1 cellular context compared by ENCODE assay signal in the genomic region with DNA sequence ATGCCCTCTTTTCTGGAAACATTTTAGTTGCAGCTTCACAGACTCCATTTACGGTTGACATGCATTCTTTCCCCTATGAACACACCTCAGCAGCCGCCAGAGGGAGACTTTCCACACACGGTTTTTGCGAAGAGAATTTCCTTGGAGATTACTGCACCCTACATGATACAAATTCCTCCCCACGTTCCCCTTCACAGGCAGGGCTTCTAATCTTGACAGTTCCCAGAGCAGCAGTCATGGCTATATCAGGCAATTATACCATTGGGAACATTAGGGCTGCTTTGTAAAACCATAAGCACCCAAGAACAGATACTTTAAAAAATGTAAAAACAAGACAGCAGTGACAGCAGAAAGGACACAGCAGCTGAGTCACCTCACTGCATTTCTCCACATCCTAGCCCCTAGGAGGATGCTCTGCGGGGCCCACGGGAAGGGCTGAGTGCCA.
TF ChIP-seq lines count a peak whose summit lies in the region.

No MANE protein-coding gene starts in this region.

TF ChIP-seq in GM23338, 12 proteins besides CTCF, POLR2A, EP300 and RAD21 (continued from another document):
- TF ChIP-seq, protein P1, sequence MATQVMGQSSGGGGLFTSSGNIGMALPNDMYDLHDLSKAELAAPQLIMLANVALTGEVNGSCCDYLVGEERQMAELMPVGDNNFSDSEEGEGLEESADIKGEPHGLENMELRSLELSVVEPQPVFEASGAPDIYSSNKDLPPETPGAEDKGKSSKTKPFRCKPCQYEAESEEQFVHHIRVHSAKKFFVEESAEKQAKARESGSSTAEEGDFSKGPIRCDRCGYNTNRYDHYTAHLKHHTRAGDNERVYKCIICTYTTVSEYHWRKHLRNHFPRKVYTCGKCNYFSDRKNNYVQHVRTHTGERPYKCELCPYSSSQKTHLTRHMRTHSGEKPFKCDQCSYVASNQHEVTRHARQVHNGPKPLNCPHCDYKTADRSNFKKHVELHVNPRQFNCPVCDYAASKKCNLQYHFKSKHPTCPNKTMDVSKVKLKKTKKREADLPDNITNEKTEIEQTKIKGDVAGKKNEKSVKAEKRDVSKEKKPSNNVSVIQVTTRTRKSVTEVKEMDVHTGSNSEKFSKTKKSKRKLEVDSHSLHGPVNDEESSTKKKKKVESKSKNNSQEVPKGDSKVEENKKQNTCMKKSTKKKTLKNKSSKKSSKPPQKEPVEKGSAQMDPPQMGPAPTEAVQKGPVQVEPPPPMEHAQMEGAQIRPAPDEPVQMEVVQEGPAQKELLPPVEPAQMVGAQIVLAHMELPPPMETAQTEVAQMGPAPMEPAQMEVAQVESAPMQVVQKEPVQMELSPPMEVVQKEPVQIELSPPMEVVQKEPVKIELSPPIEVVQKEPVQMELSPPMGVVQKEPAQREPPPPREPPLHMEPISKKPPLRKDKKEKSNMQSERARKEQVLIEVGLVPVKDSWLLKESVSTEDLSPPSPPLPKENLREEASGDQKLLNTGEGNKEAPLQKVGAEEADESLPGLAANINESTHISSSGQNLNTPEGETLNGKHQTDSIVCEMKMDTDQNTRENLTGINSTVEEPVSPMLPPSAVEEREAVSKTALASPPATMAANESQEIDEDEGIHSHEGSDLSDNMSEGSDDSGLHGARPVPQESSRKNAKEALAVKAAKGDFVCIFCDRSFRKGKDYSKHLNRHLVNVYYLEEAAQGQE (IDR thresholded peaks at IDR 0.05; ENCODE audit: unreplicated experiment): no peak
- TF ChIP-seq EZH2phosphoT487 (IDR thresholded peaks at IDR 0.05; ENCODE audit: unreplicated experiment): no peak
- TF ChIP-seq, protein P2, sequence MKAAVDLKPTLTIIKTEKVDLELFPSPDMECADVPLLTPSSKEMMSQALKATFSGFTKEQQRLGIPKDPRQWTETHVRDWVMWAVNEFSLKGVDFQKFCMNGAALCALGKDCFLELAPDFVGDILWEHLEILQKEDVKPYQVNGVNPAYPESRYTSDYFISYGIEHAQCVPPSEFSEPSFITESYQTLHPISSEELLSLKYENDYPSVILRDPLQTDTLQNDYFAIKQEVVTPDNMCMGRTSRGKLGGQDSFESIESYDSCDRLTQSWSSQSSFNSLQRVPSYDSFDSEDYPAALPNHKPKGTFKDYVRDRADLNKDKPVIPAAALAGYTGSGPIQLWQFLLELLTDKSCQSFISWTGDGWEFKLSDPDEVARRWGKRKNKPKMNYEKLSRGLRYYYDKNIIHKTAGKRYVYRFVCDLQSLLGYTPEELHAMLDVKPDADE (IDR thresholded peaks at IDR 0.05): no peak
